Comparison of ENCODE assay signal across 16 cellular contexts in the genomic region with DNA sequence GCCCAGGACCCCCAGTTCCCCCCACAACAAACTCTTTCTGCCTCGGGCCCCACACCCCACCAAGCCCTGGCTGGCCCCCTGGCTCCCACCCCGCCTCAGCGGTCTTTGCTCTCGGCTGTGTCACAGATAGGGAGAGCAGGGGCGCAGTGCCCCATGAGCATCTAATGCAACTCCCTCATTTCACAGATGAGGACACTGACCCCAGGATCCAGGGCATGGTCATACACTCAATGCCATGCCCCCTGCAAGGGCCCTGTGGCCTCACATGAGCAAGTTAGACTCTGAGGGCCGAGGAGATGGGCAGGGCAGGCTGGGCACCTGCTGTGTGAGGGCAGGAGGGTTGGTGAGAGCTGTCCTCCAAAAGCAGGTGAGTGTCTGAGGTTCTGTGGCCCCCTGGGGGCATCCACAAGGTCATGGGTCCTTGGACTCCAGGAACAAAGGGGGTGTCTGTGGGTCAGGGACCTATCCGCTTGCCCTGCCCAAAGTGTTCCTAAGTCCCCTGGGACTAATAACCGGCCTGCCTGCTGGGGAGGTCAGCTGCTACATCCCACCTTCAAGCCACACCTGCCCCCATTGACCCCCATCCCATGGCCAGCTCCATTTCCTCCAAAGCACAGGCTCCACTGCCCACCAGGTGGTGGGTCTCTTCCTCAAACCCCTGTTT. TPM values are rescaled to one million over a fixed set of nuclear protein-coding genes. Genes with fewer than 3 reads are reported as not detected.
DNase-seq lines count a peak whose midpoint lies in the region; ATAC-seq and TF ChIP-seq lines count a peak whose summit lies in the region.
"Had no signal": no experiment of that assay in that cellular context is flagged by ENCODE, and none has a peak within 500 bp of the region (broad histone marks: within the 10 kb centered on the region; RNA-seq: fewer than 3 reads in every experiment).

No MANE protein-coding gene starts in this region.

- no peak for DNase-seq in activated naive CD4-positive, alpha-beta T cell treated with anti-CD3 and anti-CD28 coated beads for 36 hours
- no peak for DNase-seq in activated naive CD4-positive, alpha-beta T cell treated with anti-CD3 and anti-CD28 coated beads, Interleukin-2, amount 50 U/mL, for 16 hours
- DNase-seq in RWPE2 (ENCODE audit: low spot score) (no peak), chondrocyte (ENCODE audit: low spot score) (no peak), esophagus squamous epithelium (lab: John Stamatoyannopoulos, UW) (no peak), SJCRH30 (no peak)
- DNase-seq in stimulated activated naive B cell treated with anti-CD40 and anti-IgM and Interleukin-4, amounts not matched to agents 10 μg/mL and 1 μg/mL and 100 μg/mL, for 72 hours: no peak
- DNase-seq: dorsolateral prefrontal cortex, foreskin melanocyte, islet precursor cell, NCI-H226, SHP77, uterus had no signal

- H3K4me3 ChIP-seq in RWPE2 (ENCODE audit: severe bottlenecking): no peak overlapping the region
- no peak overlapping the region for H3K4me3 ChIP-seq in esophagus squamous epithelium
- H3K4me3 ChIP-seq in SJCRH30: no peak overlapping the region

- H3K4me1 ChIP-seq in RWPE2 (ENCODE audit: insufficient read depth, poor library complexity, severe bottlenecking): no peaks in the 10 kb centered on the region
- H3K4me1 ChIP-seq in esophagus squamous epithelium: peaks cover 17 to 52% (median 19%) of the 10 kb centered on the region in 3 donors
- H3K4me1 ChIP-seq in SJCRH30: 0 out of 2 replicates have a peak, but pooled peaks cover 3% of the 10 kb centered on the region
- H3K4me1 ChIP-seq: uterus had no signal

- peak overlapping the region; percentile 10 for H3K27ac Mint-ChIP-seq in activated naive CD4-positive, alpha-beta T cell treated with anti-CD3 and anti-CD28 coated beads for 36 hours
- H3K27ac Mint-ChIP-seq in chondrocyte (ENCODE audit: unreplicated experiment): no peak overlapping the region
- H3K27ac Mint-ChIP-seq in stimulated activated naive B cell treated with anti-CD40 and anti-IgM and Interleukin-4, amounts not matched to agents 10 μg/mL and 1 μg/mL and 100 μg/mL, for 72 hours: peak overlapping the region; percentile 31

- WGBS in esophagus squamous epithelium, 2 donors: 80 to 100% methylated on average over 1 of the region's 8 CpGs

- TF ChIP-seq CTCF in RWPE2 (IDR thresholded peaks at IDR 0.05; ENCODE audit: poor library complexity, severe bottlenecking) (no peak), chondrocyte (IDR thresholded peaks at IDR 0.05) (no peak), esophagus squamous epithelium (IDR thresholded peaks at IDR 0.05) (no peak)

- peak overlapping the region; percentile 86 for H3K27ac ChIP-seq in RWPE2 (ENCODE audit: poor library complexity, severe bottlenecking)
- no peak overlapping the region for H3K27ac ChIP-seq in esophagus squamous epithelium
- H3K27ac ChIP-seq in SJCRH30: no peak overlapping the region
- H3K27ac ChIP-seq: uterus had no signal

- no peaks in the 10 kb centered on the region for H3K9me3 ChIP-seq in RWPE2 (ENCODE audit: severe bottlenecking)
- no peaks in the 10 kb centered on the region for H3K9me3 ChIP-seq in esophagus squamous epithelium
- H3K9me3 ChIP-seq in SJCRH30 (replicated peaks): peaks cover 8% of the 10 kb centered on the region; the same call in 1 of the 2 replicates
- H3K9me3 ChIP-seq: uterus had no signal

- TF ChIP-seq POLR2A in esophagus squamous epithelium (IDR thresholded peaks at IDR 0.05): no peak

- peaks cover 35% of the 10 kb centered on the region for H3K36me3 ChIP-seq in RWPE2 (ENCODE audit: low read depth)
- H3K36me3 ChIP-seq in esophagus squamous epithelium: peaks cover 17 to 30% (median 19%) of the 10 kb centered on the region in 3 donors
- H3K36me3 ChIP-seq in SJCRH30: peaks cover 19% of the 10 kb centered on the region
- H3K36me3 ChIP-seq: uterus had no signal

- H3K9me3 Mint-ChIP-seq in activated naive CD4-positive, alpha-beta T cell treated with anti-CD3 and anti-CD28 coated beads for 36 hours: no peaks in the 10 kb centered on the region
- H3K9me3 Mint-ChIP-seq in chondrocyte (ENCODE audit: low read depth): peaks cover 2% of the 10 kb centered on the region
- H3K9me3 Mint-ChIP-seq in stimulated activated naive B cell treated with anti-CD40 and anti-IgM and Interleukin-4, amounts not matched to agents 10 μg/mL and 1 μg/mL and 100 μg/mL, for 72 hours: peaks cover 0 to 6% of the 10 kb centered on the region in 2 donors

- peak overlapping the region; percentile 45 for H3K4me3 Mint-ChIP-seq in activated naive CD4-positive, alpha-beta T cell treated with anti-CD3 and anti-CD28 coated beads for 36 hours
- H3K4me3 Mint-ChIP-seq in chondrocyte (ENCODE audit: unreplicated experiment): peak overlapping the region; percentile 36
- H3K4me3 Mint-ChIP-seq in stimulated activated naive B cell treated with anti-CD40 and anti-IgM and Interleukin-4, amounts not matched to agents 10 μg/mL and 1 μg/mL and 100 μg/mL, for 72 hours: peak overlapping the region; percentile 55 to 95

- H3K27me3 ChIP-seq in RWPE2 (ENCODE audit: insufficient read depth, poor library complexity, severe bottlenecking) (no peaks in the 10 kb centered on the region), esophagus squamous epithelium (no peaks in the 10 kb centered on the region), SJCRH30 (no peaks in the 10 kb centered on the region)
- H3K27me3 ChIP-seq: dorsolateral prefrontal cortex, uterus had no signal

- peaks cover 38% of the 10 kb centered on the region for H3K36me3 Mint-ChIP-seq in activated naive CD4-positive, alpha-beta T cell treated with anti-CD3 and anti-CD28 coated beads for 36 hours (ENCODE audit: low read depth)
- peaks cover 4% of the 10 kb centered on the region for H3K36me3 Mint-ChIP-seq in chondrocyte (ENCODE audit: low read depth)
- peaks cover 34 to 56% of the 10 kb centered on the region in 2 donors for H3K36me3 Mint-ChIP-seq in stimulated activated naive B cell treated with anti-CD40 and anti-IgM and Interleukin-4, amounts not matched to agents 10 μg/mL and 1 μg/mL and 100 μg/mL, for 72 hours

- ATAC-seq in RWPE2 (ENCODE audit: low read depth): no peak
- no peak for ATAC-seq in stimulated activated naive B cell treated with anti-CD40 and anti-IgM and Interleukin-4, amounts not matched to agents 10 μg/mL and 1 μg/mL and 100 μg/mL, for 72 hours (replicated peaks)
- no peak for ATAC-seq in HG02623 (IDR thresholded peaks at IDR 0.05; ENCODE audit: unreplicated experiment)
- ATAC-seq: activated CD4-positive, CD25-positive, alpha-beta regulatory T cell treated with anti-CD3 and anti-CD28 coated beads, Interleukin-2, amount 50 U/mL, for 24 hours had no signal

- CTCF ChIA-PET in activated naive CD4-positive, alpha-beta T cell treated with anti-CD3 and anti-CD28 coated beads for 36 hours (lab: Charles Lee): no interaction called here

- intact Hi-C loops in activated naive CD4-positive, alpha-beta T cell treated with anti-CD3 and anti-CD28 coated beads for 36 hours (cut with micrococcal nuclease): loop anchor here (10.0 kb wide), 1 partner anchor 528 kb away; a partner anchor contains a TSS
- intact Hi-C loops in esophagus squamous epithelium (cut with DNase I): no loop called here

- H3K27me3 Mint-ChIP-seq in activated naive CD4-positive, alpha-beta T cell treated with anti-CD3 and anti-CD28 coated beads for 36 hours (ENCODE audit: low read depth): no peaks in the 10 kb centered on the region
- H3K27me3 Mint-ChIP-seq in chondrocyte (ENCODE audit: low read depth): no peaks in the 10 kb centered on the region
- H3K27me3 Mint-ChIP-seq in stimulated activated naive B cell treated with anti-CD40 and anti-IgM and Interleukin-4, amounts not matched to agents 10 μg/mL and 1 μg/mL and 100 μg/mL, for 72 hours: no peaks in the 10 kb centered on the region

- H3K4me1 Mint-ChIP-seq in activated naive CD4-positive, alpha-beta T cell treated with anti-CD3 and anti-CD28 coated beads for 36 hours (ENCODE audit: low read depth): peaks cover 19% of the 10 kb centered on the region
- H3K4me1 Mint-ChIP-seq in chondrocyte (ENCODE audit: low read depth): peaks cover 36% of the 10 kb centered on the region
- peaks cover 21 to 30% of the 10 kb centered on the region in 2 donors for H3K4me1 Mint-ChIP-seq in stimulated activated naive B cell treated with anti-CD40 and anti-IgM and Interleukin-4, amounts not matched to agents 10 μg/mL and 1 μg/mL and 100 μg/mL, for 72 hours

RNA-seq across cellular contexts. Expression of a gene that starts 2.5 kb away (rescaled TPM):
- 1,000 to 10,000 TPM; 1,489 to 1,512 TPM for total RNA-seq in activated naive CD4-positive, alpha-beta T cell treated with anti-CD3 and anti-CD28 coated beads for 36 hours
- total RNA-seq in chondrocyte (466 to 518 TPM (median 502 TPM) in 3 replicates), esophagus squamous epithelium (100 to 1,000 TPM; 410 to 807 (median 448) TPM)
- total RNA-seq in SJCRH30 (2014; rRNA removed; shearing (Covaris generic)): 270 and 350 TPM in 2 replicates
- total RNA-seq: G401 had no signal

RNA-seq across cellular contexts. Expression of a gene that starts 39.0 kb away (rescaled TPM):
- 1 to 10 TPM; 6.1 to 7.5 TPM for total RNA-seq in activated naive CD4-positive, alpha-beta T cell treated with anti-CD3 and anti-CD28 coated beads for 36 hours
- total RNA-seq in chondrocyte: 14.5 to 14.9 TPM (median 14.8 TPM) in 3 replicates
- 1 to 10 TPM in 3 of 4 donors, under 1 TPM in 1; 0.57 to 4.4 (median 2.9) TPM for total RNA-seq in esophagus squamous epithelium
- 0.51 and 1.9 TPM in 2 replicates for total RNA-seq in SJCRH30 (2014; rRNA removed; shearing (Covaris generic))
- total RNA-seq: G401 had no signal

RNA-seq across cellular contexts. Expression of a gene that starts 57.8 kb away (rescaled TPM):
- total RNA-seq in activated naive CD4-positive, alpha-beta T cell treated with anti-CD3 and anti-CD28 coated beads for 36 hours: 1 to 10 TPM; 7.3 to 7.5 TPM
- total RNA-seq in chondrocyte: 1.3 to 4.6 TPM (median 2.0 TPM) in 3 replicates
- total RNA-seq in esophagus squamous epithelium: 1 to 10 TPM in 2 of 4 donors, not detected in 2; 1.3 to 1.9 TPM
- not detected in 2 replicates for total RNA-seq in SJCRH30 (2014; rRNA removed; shearing (Covaris generic))
- total RNA-seq: G401 had no signal
